29 cellular contexts compared by ENCODE assay signal in genomic region chr11:125132071-125132470, GRCh38. TPM values are rescaled to one million over a fixed set of nuclear protein-coding genes. Genes with fewer than 3 reads are reported as not detected.
"Had no signal": no experiment of that assay in that cellular context is flagged by ENCODE, and none has a peak within 500 bp of the region (broad histone marks: within the 10 kb centered on the region; RNA-seq: fewer than 3 reads in every experiment).

No MANE protein-coding gene starts in this region.

- H3K4me1 Mint-ChIP-seq: activated CD4-positive, alpha-beta T cell treated with anti-CD3 and anti-CD28 coated beads for 36 hours; central memory CD8-positive, alpha-beta T cell had no signal

- H3K9me3 ChIP-seq: esophagus squamous epithelium, thoracic aorta, uterus had no signal

- H3K36me3 ChIP-seq: esophagus squamous epithelium, thoracic aorta, uterus had no signal

- H3K4me3 Mint-ChIP-seq: activated CD4-positive, alpha-beta T cell treated with anti-CD3 and anti-CD28 coated beads for 36 hours; activated T-helper 1 cell treated with anti-CD3 and anti-CD28 coated beads, Interleukin-12 subunit alpha, Interleukin-12 subunit beta, Interleukin-2, Interleukin-4 antibody, amounts not matched to agents 30 ng/mL and 10 ng/mL and 1 ng/mL, durations not matched to agents 14 hours and 24 hours and 36 hours; central memory CD8-positive, alpha-beta T cell; nephron; type B pancreatic cell had no signal

- FAIRE-seq: colon, kidney had no signal

- H3K27me3 ChIP-seq: uterus had no signal

- H3K9me3 Mint-ChIP-seq: activated T-helper 1 cell treated with anti-CD3 and anti-CD28 coated beads, Interleukin-12 subunit alpha, Interleukin-12 subunit beta, Interleukin-2, Interleukin-4 antibody, amounts not matched to agents 30 ng/mL and 10 ng/mL and 1 ng/mL, durations not matched to agents 14 hours and 24 hours and 36 hours; central memory CD8-positive, alpha-beta T cell; type B pancreatic cell had no signal

- H3K27ac Mint-ChIP-seq: activated CD4-positive, alpha-beta T cell treated with anti-CD3 and anti-CD28 coated beads for 36 hours; activated T-helper 1 cell treated with anti-CD3 and anti-CD28 coated beads, Interleukin-12 subunit alpha, Interleukin-12 subunit beta, Interleukin-2, Interleukin-4 antibody, amounts not matched to agents 30 ng/mL and 10 ng/mL and 1 ng/mL, durations not matched to agents 14 hours and 24 hours and 36 hours; type B pancreatic cell had no signal

- H3K27ac ChIP-seq: epithelial cell of prostate, esophagus squamous epithelium, thoracic aorta, uterus had no signal

- DNase-seq: activated CD4-positive, alpha-beta T cell treated with anti-CD3 and anti-CD28 coated beads for 36 hours; activated CD4-positive, alpha-beta T cell treated with anti-CD3 and anti-CD28 coated beads, Interleukin-2, amount 50 U/mL, for 4 hours; activated CD4-positive, CD25-positive, alpha-beta regulatory T cell; activated CD8-positive, alpha-beta memory T cell treated with anti-CD3 and anti-CD28 coated beads, Interleukin-2, amount 50 U/mL, for 4 hours; activated gamma-delta T cell treated with Interleukin-2 at 50 U/mL for 16 hours; activated naive CD4-positive, alpha-beta T cell treated with anti-CD3 and anti-CD28 coated beads, Interleukin-2, amount 50 U/mL, for 16 hours; activated T-cell treated with anti-CD3 and anti-CD28 coated beads, Interleukin-2, amount 50 U/mL, for 1 hour; amygdala; dermis blood vessel endothelial cell; effector CD4-positive, alpha-beta T cell; esophagus squamous epithelium; head of caudate nucleus; hippocampal formation; kidney; left colon; mammary epithelial cell; posterior cingulate gyrus; right cardiac atrium; stimulated activated CD4-positive, alpha-beta T cell treated with anti-CD3 and anti-CD28 coated beads, Interleukin-4, amount 100 ng/mL, for 1 hour; stimulated activated naive CD8-positive, alpha-beta T cell treated with anti-CD3 and anti-CD28 coated beads, Interleukin-15, Interleukin-2, amounts not matched to agents 100 U/mL and 50 U/mL, for 24 hours; uterus had no signal

- H3K4me3 ChIP-seq: esophagus squamous epithelium, thoracic aorta, uterus had no signal

- H3K36me3 Mint-ChIP-seq: type B pancreatic cell had no signal

- H3K4me1 ChIP-seq: esophagus squamous epithelium, uterus had no signal

RNA-seq across cellular contexts. Expression of gene PKNOX2, which starts 32.5 kb away (rescaled TPM):
- total RNA-seq: activated CD4-positive, alpha-beta T cell treated with anti-CD3 and anti-CD28 coated beads for 36 hours; activated T-helper 1 cell treated with anti-CD3 and anti-CD28 coated beads, Interleukin-12 subunit alpha, Interleukin-12 subunit beta, Interleukin-2, Interleukin-4 antibody, amounts not matched to agents 30 ng/mL and 10 ng/mL and 1 ng/mL, durations not matched to agents 14 hours and 24 hours and 36 hours; dermis blood vessel endothelial cell; T-helper 1 cell treated with Interleukin-12 subunit alpha and Interleukin-12 subunit beta and Interleukin-4 antibody, amounts not matched to agents 30 ng/mL and 1 ng/mL, for 36 hours had no signal
